21 cellular contexts compared by ENCODE assay signal in the genomic region with DNA sequence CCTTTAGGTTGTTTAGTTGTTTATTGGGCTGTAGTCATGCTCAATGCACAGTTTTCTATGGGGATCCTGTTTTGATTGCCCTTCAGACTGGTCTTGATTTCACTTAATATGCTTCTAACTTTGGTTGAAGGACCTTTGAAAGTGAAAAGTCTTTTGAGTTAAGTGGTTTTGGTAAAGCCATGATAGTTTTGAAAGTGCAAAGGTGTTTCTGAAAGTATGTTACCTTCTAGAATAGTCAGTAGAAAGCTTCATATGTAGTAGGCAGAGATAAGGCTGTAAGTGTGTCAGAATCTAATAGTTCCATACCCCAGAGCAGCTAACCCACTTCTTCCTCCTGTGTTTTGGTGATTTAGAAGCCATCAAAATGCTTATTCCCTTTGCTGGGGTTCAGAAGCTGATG. TPM values are rescaled to one million over a fixed set of nuclear protein-coding genes. Genes with fewer than 3 reads are reported as not detected.
DNase-seq lines count a peak whose midpoint lies in the region; ATAC-seq and TF ChIP-seq lines count a peak whose summit lies in the region.
"Had no signal": no experiment of that assay in that cellular context is flagged by ENCODE, and none has a peak within 500 bp of the region (broad histone marks: within the 10 kb centered on the region; RNA-seq: fewer than 3 reads in every experiment).

No MANE protein-coding gene starts in this region.

- DNase-seq in activated T-cell treated with anti-CD3 and anti-CD28 coated beads, Interleukin-2, amount 50 U/mL, for 24 hours = no peak
- DNase-seq in activated T-cell treated with anti-CD3 and anti-CD28 coated beads, Interleukin-2, amount 50 U/mL, for 48 hours = no peak
- no peak for DNase-seq in CD8-positive, alpha-beta T cell
- no peak for DNase-seq in activated CD4-positive, alpha-beta memory T cell treated with anti-CD3 and anti-CD28 coated beads for 36 hours
- DNase-seq in naive thymus-derived CD4-positive, alpha-beta T cell = peak in 2 of 9 donors; percentile 14 to 16
- no peak for DNase-seq in DMS114 treated with DMSO at 0.1 percent for 48 hours (lab: John Stamatoyannopoulos, UW; ENCODE audit: unreplicated experiment)
- DNase-seq in effector CD4-positive, alpha-beta T cell = no peak
- DNase-seq: amygdala; caudate nucleus; DMS79; midbrain; NCI-H774; OCI-M1; stimulated activated CD4-positive, alpha-beta T cell treated with anti-CD3 and anti-CD28 coated beads, Interleukin-4, amount 100 ng/mL, for 1 hour had no signal

- H3K4me1 ChIP-seq in CD8-positive, alpha-beta T cell (ENCODE audit: insufficient read depth, low read length) = peaks cover 82% of the 10 kb centered on the region
- peaks cover 35 to 59% of the 10 kb centered on the region in 2 donors for H3K4me1 ChIP-seq in naive thymus-derived CD4-positive, alpha-beta T cell (ENCODE audit: control insufficient read depth in 2 of 2, insufficient read depth in 2 of 2, low read length in 2 of 2)
- H3K4me1 ChIP-seq: HAP-1, neural progenitor cell, prostate gland had no signal

- H3K27me3 ChIP-seq in CD8-positive, alpha-beta T cell (ENCODE audit: insufficient read depth, low read length) = no peaks in the 10 kb centered on the region
- H3K27me3 ChIP-seq in naive thymus-derived CD4-positive, alpha-beta T cell (ENCODE audit: control insufficient read depth in 2 of 2, insufficient read depth in 2 of 2, low read length in 2 of 2) = no peaks in the 10 kb centered on the region
- H3K27me3 ChIP-seq: neural progenitor cell had no signal

- ATAC-seq in CD8-positive, alpha-beta T cell = no peak
- ATAC-seq in naive thymus-derived CD4-positive, alpha-beta T cell = no peak
- ATAC-seq in HG02610 (IDR thresholded peaks at IDR 0.05; ENCODE audit: unreplicated experiment) = no peak
- ATAC-seq: esophagus mucosa had no signal

- H3K36me3 ChIP-seq in CD8-positive, alpha-beta T cell (ENCODE audit: insufficient read depth, low read length) = no peaks in the 10 kb centered on the region
- H3K36me3 ChIP-seq in naive thymus-derived CD4-positive, alpha-beta T cell (ENCODE audit: control insufficient read depth in 2 of 3, insufficient read depth in 3 of 3, low read length in 3 of 3) = no peaks in the 10 kb centered on the region
- H3K36me3 ChIP-seq: HAP-1, neural progenitor cell, prostate gland had no signal

- H3K4me3 ChIP-seq in CD8-positive, alpha-beta T cell (ENCODE audit: low read depth, low read length) = peak overlapping the region; percentile 46
- peak overlapping the region; percentile 53 for H3K4me3 ChIP-seq in naive thymus-derived CD4-positive, alpha-beta T cell (ENCODE audit: low read length)
- H3K4me3 ChIP-seq: HAP-1, neural progenitor cell, prostate gland had no signal

- H3K9me3 Mint-ChIP-seq in activated T-cell treated with anti-CD3 and anti-CD28 coated beads, Interleukin-2, amount 50 U/mL, for 24 hours = peaks cover 3% of the 10 kb centered on the region
- no peaks in the 10 kb centered on the region for H3K9me3 Mint-ChIP-seq in CD8-positive, alpha-beta T cell
- H3K9me3 Mint-ChIP-seq in activated CD4-positive, alpha-beta memory T cell treated with anti-CD3 and anti-CD28 coated beads for 36 hours = no peaks in the 10 kb centered on the region
- H3K9me3 Mint-ChIP-seq in naive thymus-derived CD4-positive, alpha-beta T cell = no peaks in the 10 kb centered on the region
- H3K9me3 Mint-ChIP-seq: neural progenitor cell had no signal

- TF ChIP-seq CTCF in CD8-positive, alpha-beta T cell (IDR thresholded peaks at IDR 0.05) = no peak

- H3K36me3 Mint-ChIP-seq in activated T-cell treated with anti-CD3 and anti-CD28 coated beads, Interleukin-2, amount 50 U/mL, for 24 hours (ENCODE audit: low read depth) = peaks cover 16% of the 10 kb centered on the region
- H3K36me3 Mint-ChIP-seq in CD8-positive, alpha-beta T cell = peaks cover 2% of the 10 kb centered on the region
- H3K36me3 Mint-ChIP-seq in activated CD4-positive, alpha-beta memory T cell treated with anti-CD3 and anti-CD28 coated beads for 36 hours = peaks cover 1% of the 10 kb centered on the region
- peaks cover 0 to 13% (median 6%) of the 10 kb centered on the region in 5 donors for H3K36me3 Mint-ChIP-seq in naive thymus-derived CD4-positive, alpha-beta T cell
- H3K36me3 Mint-ChIP-seq: CD14-positive monocyte, neural progenitor cell had no signal

- H3K27ac Mint-ChIP-seq in activated T-cell treated with anti-CD3 and anti-CD28 coated beads, Interleukin-2, amount 50 U/mL, for 24 hours = peak overlapping the region; percentile 98
- H3K27ac Mint-ChIP-seq in CD8-positive, alpha-beta T cell = peak overlapping the region; percentile 94
- H3K27ac Mint-ChIP-seq in activated CD4-positive, alpha-beta memory T cell treated with anti-CD3 and anti-CD28 coated beads for 36 hours = peak overlapping the region; percentile 96
- peak overlapping the region; percentile 92 to 100 (median 95) for H3K27ac Mint-ChIP-seq in naive thymus-derived CD4-positive, alpha-beta T cell
- H3K27ac Mint-ChIP-seq: CD14-positive monocyte, neural progenitor cell had no signal

- no peaks in the 10 kb centered on the region for H3K9me3 ChIP-seq in CD8-positive, alpha-beta T cell (ENCODE audit: low read length)
- H3K9me3 ChIP-seq in naive thymus-derived CD4-positive, alpha-beta T cell (ENCODE audit: control insufficient read depth in 2 of 3, low read length in 3 of 3) = no peaks in the 10 kb centered on the region
- H3K9me3 ChIP-seq: HAP-1, prostate gland had no signal

- H3K27ac ChIP-seq in CD8-positive, alpha-beta T cell (ENCODE audit: low read depth, low read length) = peak overlapping the region; percentile 11
- H3K27ac ChIP-seq in naive thymus-derived CD4-positive, alpha-beta T cell (ENCODE audit: low read depth, low read length) = peak overlapping the region; percentile 80
- H3K27ac ChIP-seq: neural progenitor cell, prostate gland had no signal

- CTCF ChIA-PET in CD8-positive, alpha-beta T cell (lab: Charles Lee) = interaction anchor here (2.0 kb wide), 1 partner anchor 46 kb away, joined by 5 read pairs; a partner anchor contains a TSS
- CTCF ChIA-PET in activated CD4-positive, alpha-beta memory T cell treated with anti-CD3 and anti-CD28 coated beads for 36 hours (lab: Charles Lee) = interaction anchor here (0.8 kb wide), 1 partner anchor 102 kb away, joined by 3 read pairs; no protein-coding TSS in a partner anchor
- CTCF ChIA-PET in naive thymus-derived CD4-positive, alpha-beta T cell (lab: Charles Lee) = interaction anchor here (1.3 to 1.6 kb wide), 2 partner anchors 16 to 102 kb away, joined by 3 read pairs; no protein-coding TSS in a partner anchor

- H3K4me1 Mint-ChIP-seq in activated T-cell treated with anti-CD3 and anti-CD28 coated beads, Interleukin-2, amount 50 U/mL, for 24 hours (ENCODE audit: low read depth) = peaks cover 83% of the 10 kb centered on the region
- peaks cover 87% of the 10 kb centered on the region for H3K4me1 Mint-ChIP-seq in CD8-positive, alpha-beta T cell (ENCODE audit: low read depth)
- peaks cover 69% of the 10 kb centered on the region for H3K4me1 Mint-ChIP-seq in activated CD4-positive, alpha-beta memory T cell treated with anti-CD3 and anti-CD28 coated beads for 36 hours (ENCODE audit: low read depth)
- peaks cover 44 to 93% (median 84%) of the 10 kb centered on the region in 7 donors for H3K4me1 Mint-ChIP-seq in naive thymus-derived CD4-positive, alpha-beta T cell
- H3K4me1 Mint-ChIP-seq: neural progenitor cell had no signal

- H3K27me3 Mint-ChIP-seq in activated T-cell treated with anti-CD3 and anti-CD28 coated beads, Interleukin-2, amount 50 U/mL, for 24 hours = no peaks in the 10 kb centered on the region
- H3K27me3 Mint-ChIP-seq in CD8-positive, alpha-beta T cell (ENCODE audit: low read depth) = no peaks in the 10 kb centered on the region
- no peaks in the 10 kb centered on the region for H3K27me3 Mint-ChIP-seq in activated CD4-positive, alpha-beta memory T cell treated with anti-CD3 and anti-CD28 coated beads for 36 hours
- no peaks in the 10 kb centered on the region for H3K27me3 Mint-ChIP-seq in naive thymus-derived CD4-positive, alpha-beta T cell

- intact Hi-C loops in CD8-positive, alpha-beta T cell (cut with DNase I, micrococcal nuclease) = loop anchor here (1.0 to 10.0 kb wide), 6 partner anchors 8 to 349 kb away; a partner anchor contains a TSS
- intact Hi-C loops in activated CD4-positive, alpha-beta memory T cell treated with anti-CD3 and anti-CD28 coated beads for 36 hours (cut with micrococcal nuclease) = loop anchor here (2.0 to 5.0 kb wide), 4 partner anchors 101 to 281 kb away; no protein-coding TSS in a partner anchor
- intact Hi-C loops in naive thymus-derived CD4-positive, alpha-beta T cell (cut with micrococcal nuclease) = loop anchor here (1.0 to 10.0 kb wide), 8 partner anchors 8 to 1349 kb away; a partner anchor contains a TSS

- H3K4me3 Mint-ChIP-seq in activated T-cell treated with anti-CD3 and anti-CD28 coated beads, Interleukin-2, amount 50 U/mL, for 24 hours = peak overlapping the region; percentile 81
- peak overlapping the region; percentile 83 for H3K4me3 Mint-ChIP-seq in CD8-positive, alpha-beta T cell
- peak overlapping the region; percentile 76 for H3K4me3 Mint-ChIP-seq in activated CD4-positive, alpha-beta memory T cell treated with anti-CD3 and anti-CD28 coated beads for 36 hours
- H3K4me3 Mint-ChIP-seq in naive thymus-derived CD4-positive, alpha-beta T cell = peak overlapping the region; percentile 75 to 95 (median 89)
- H3K4me3 Mint-ChIP-seq: CD14-positive monocyte, neural progenitor cell had no signal

- POLR2A ChIA-PET in CD8-positive, alpha-beta T cell (lab: Charles Lee) = interaction anchor here (1.2 kb wide), 1 partner anchor 15 kb away, joined by 3 read pairs; no protein-coding TSS in a partner anchor
- POLR2A ChIA-PET in activated CD4-positive, alpha-beta memory T cell treated with anti-CD3 and anti-CD28 coated beads for 36 hours (lab: Charles Lee) = interaction anchor here (1.6 kb wide), 1 partner anchor 44 kb away, joined by 8 read pairs; no protein-coding TSS in a partner anchor
- POLR2A ChIA-PET in naive thymus-derived CD4-positive, alpha-beta T cell (lab: Charles Lee) = interaction anchor here (1.3 to 3.5 kb wide), 6 partner anchors 10 to 46 kb away, joined by 3 to 25 read pairs (median 6); a partner anchor contains a TSS

RNA-seq across cellular contexts. Expression of a gene that starts 46.1 kb away (rescaled TPM):
- 10 to 100 TPM; 25.4 to 25.6 TPM for total RNA-seq in CD8-positive, alpha-beta T cell
- total RNA-seq in activated CD4-positive, alpha-beta memory T cell treated with anti-CD3 and anti-CD28 coated beads for 36 hours = 1 to 10 TPM; 7.6 to 8.6 TPM
- 10 to 100 TPM; 11.2 to 55.2 (median 38.7) TPM for total RNA-seq in naive thymus-derived CD4-positive, alpha-beta T cell
- polyA plus RNA-seq in naive thymus-derived CD4-positive, alpha-beta T cell = 10 to 100 TPM in 1 of 2 donors, 1 to 10 TPM in 1; 9.8 to 22.1 TPM
- total RNA-seq: MCF 10A had no signal
